Comparison of ENCODE assay signal across 10 cellular contexts in genomic region chr2:38098351-38099095, GRCh38. TPM values are rescaled to one million over a fixed set of nuclear protein-coding genes. Genes with fewer than 3 reads are reported as not detected.
DNase-seq lines count a peak whose midpoint lies in the region; ATAC-seq and TF ChIP-seq lines count a peak whose summit lies in the region.
"Had no signal": no experiment of that assay in that cellular context is flagged by ENCODE, and none has a peak within 500 bp of the region (broad histone marks: within the 10 kb centered on the region; RNA-seq: fewer than 3 reads in every experiment).

No MANE protein-coding gene starts in this region.

- no peak overlapping the region for H4K91ac ChIP-seq in H9 (ENCODE audit: insufficient read length, low read depth, low read length)

- intact Hi-C loops in right cardiac atrium (cut with DNase I), result no loop called here

- no peak overlapping the region for H4K8ac ChIP-seq in H9 (replicated peaks; ENCODE audit: insufficient read length, low read depth, low read length)

- H3K27me3 ChIP-seq in H9 (ENCODE audit: insufficient read depth, low read length) (peaks cover 5% of the 10 kb centered on the region; the same call in 1 of the 2 replicates), right cardiac atrium (ENCODE audit: control insufficient read depth, insufficient read depth) (no peaks in the 10 kb centered on the region), skeletal muscle tissue (ENCODE audit: control insufficient read depth in 3 of 3, insufficient read depth in 3 of 3, low read length in 3 of 3) (peaks cover 3 to 20% (median 8%) of the 10 kb centered on the region in 3 donors)

- no peak overlapping the region for H3K14ac ChIP-seq in H9 (ENCODE audit: insufficient read depth, low read length)

- no CpG with 5 or more reads among the region's 12 CpGs for WGBS in H9 (ENCODE audit: extremely low coverage, insufficient read length, low lambda C conversion rate)
- WGBS in right cardiac atrium, result 11% methylated on average over 12 of the region's 12 CpGs

- peaks cover 2 to 8% of the 10 kb centered on the region in 2 experiments; a peak in 4 of 5 replicates for H3K9me3 Mint-ChIP-seq in H9
- peaks cover 4% of the 10 kb centered on the region for H3K9me3 Mint-ChIP-seq in activated naive CD8-positive, alpha-beta T cell treated with anti-CD3 and anti-CD28 coated beads, Interleukin-2, amount 50 U/mL, for 24 hours

- ATAC-seq in activated naive CD8-positive, alpha-beta T cell treated with anti-CD3 and anti-CD28 coated beads, Interleukin-2, amount 50 U/mL, for 24 hours, result no peak
- ATAC-seq in right cardiac atrium (peak; percentile 22 to 25), GM18498 (IDR thresholded peaks at IDR 0.05; ENCODE audit: unreplicated experiment) (no peak)

- no peak overlapping the region for H2BK12ac ChIP-seq in H9 (ENCODE audit: insufficient read length, low read depth, low read length)

- no peak overlapping the region for H3K18ac ChIP-seq in H9 (ENCODE audit: insufficient read length, low read depth, low read length)

- H3K4me1 Mint-ChIP-seq in H9, result peaks cover 66 to 76% of the 10 kb centered on the region in 2 experiments
- peaks cover 26% of the 10 kb centered on the region for H3K4me1 Mint-ChIP-seq in activated naive CD8-positive, alpha-beta T cell treated with anti-CD3 and anti-CD28 coated beads, Interleukin-2, amount 50 U/mL, for 24 hours

- H3K27ac Mint-ChIP-seq in H9, result peak overlapping the region in 2 of 3 experiments; percentile 55 to 82; a peak in 3 of 7 replicates
- peak overlapping the region; percentile 16 for H3K27ac Mint-ChIP-seq in activated naive CD8-positive, alpha-beta T cell treated with anti-CD3 and anti-CD28 coated beads, Interleukin-2, amount 50 U/mL, for 24 hours

- H3K9me3 ChIP-seq in H9 (ENCODE audit: control insufficient read depth, low read depth, low read length) (no peaks in the 10 kb centered on the region), right cardiac atrium (ENCODE audit: control insufficient read depth, low read length) (no peaks in the 10 kb centered on the region), skeletal muscle tissue (ENCODE audit: control insufficient read depth in 3 of 3, low read length in 3 of 3) (no peaks in the 10 kb centered on the region)

- H2BK20ac ChIP-seq in H9 (ENCODE audit: low read depth, low read length, poor library complexity, severe bottlenecking), result no peak overlapping the region

- no peaks in the 10 kb centered on the region for H3K79me2 ChIP-seq in H9 (ENCODE audit: insufficient read depth, low read length)

- H3K4me2 ChIP-seq in H9 (ENCODE audit: insufficient read depth, insufficient read length, low read length), result peak overlapping the region; percentile 58

- no peak overlapping the region for H3K56ac ChIP-seq in H9 (ENCODE audit: insufficient read length, low read depth, low read length)

- no peak overlapping the region for H3K23ac ChIP-seq in H9 (ENCODE audit: insufficient read length, low read depth, low read length)

- no peak overlapping the region for H3K4ac ChIP-seq in H9 (ENCODE audit: low read depth, low read length)

- peaks cover 3% of the 10 kb centered on the region for H3K23me2 ChIP-seq in H9 (ENCODE audit: insufficient read length, low read depth, low read length, poor library complexity, severe bottlenecking)

- no peaks in the 10 kb centered on the region for H3K36me3 ChIP-seq in skeletal muscle tissue (ENCODE audit: control insufficient read depth in 3 of 3, insufficient read depth in 3 of 3, low read length in 3 of 3)

- peaks cover 11% of the 10 kb centered on the region; the same call in 1 of the 2 replicates for H3K4me1 ChIP-seq in H9 (ENCODE audit: insufficient read depth, low read length)
- peaks cover 10% of the 10 kb centered on the region for H3K4me1 ChIP-seq in right cardiac atrium (ENCODE audit: control insufficient read depth, insufficient read depth, low read length)
- peaks cover 8 to 19% (median 17%) of the 10 kb centered on the region in 3 donors for H3K4me1 ChIP-seq in skeletal muscle tissue (ENCODE audit: control insufficient read depth in 3 of 3, insufficient read depth in 3 of 3, low read length in 3 of 3)

- peak overlapping the region; percentile 21 to 75 for H3K4me3 Mint-ChIP-seq in H9
- peak overlapping the region; percentile 1 for H3K4me3 Mint-ChIP-seq in activated naive CD8-positive, alpha-beta T cell treated with anti-CD3 and anti-CD28 coated beads, Interleukin-2, amount 50 U/mL, for 24 hours

- no peak overlapping the region for H2AK5ac ChIP-seq in H9 (ENCODE audit: insufficient read length, low read length)

- DNase-seq in H9 (no peak), right cardiac atrium (peak in 1 of 3 donors; percentile 58), NCI-H1694 treated with DMSO at 0.1 percent for 48 hours (lab: John Stamatoyannopoulos, UW) (no peak)
- DNase-seq in activated naive CD8-positive, alpha-beta T cell treated with anti-CD3 and anti-CD28 coated beads, Interleukin-2, amount 50 U/mL, for 24 hours, result no peak
- DNase-seq in activated CD8-positive, alpha-beta memory T cell treated with anti-CD3 and anti-CD28 coated beads for 24 hours, result no peak
- no peak for DNase-seq in effector CD8-positive, alpha-beta T cell (lab: John Stamatoyannopoulos, UW)
- DNase-seq: activated naive CD4-positive, alpha-beta T cell; T-helper 9 cell had no signal

- H2AFZ ChIP-seq in H9 (ENCODE audit: low read length), result no peak overlapping the region

- no peak overlapping the region for H2BK15ac ChIP-seq in H9 (ENCODE audit: low read depth, low read length)

- no peaks in the 10 kb centered on the region for H4K20me1 ChIP-seq in H9 (ENCODE audit: control insufficient read depth, insufficient read depth, insufficient read length)

- no peak overlapping the region for H4K5ac ChIP-seq in H9 (ENCODE audit: insufficient read length, low read depth, low read length)

- no peak overlapping the region for H2BK120ac ChIP-seq in H9 (ENCODE audit: low read depth, low read length, poor library complexity, severe bottlenecking)

- H3K27ac ChIP-seq in H9 (ENCODE audit: insufficient read length, low read depth, low read length), result no peak overlapping the region
- H3K27ac ChIP-seq in right cardiac atrium (ENCODE audit: low read length), result no peak overlapping the region
- H3K27ac ChIP-seq in skeletal muscle tissue (ENCODE audit: low read depth, low read length), result peak overlapping the region; percentile 59

- no peak overlapping the region for H3T11ph ChIP-seq in H9 (ENCODE audit: low read length)

- TF ChIP-seq CTCF in H9 (conservative IDR thresholded peaks at IDR 0.05), result no peak

- peaks cover 0 to 7% (median 2%) of the 10 kb centered on the region in 3 experiments; a peak in 3 of 7 replicates for H3K36me3 Mint-ChIP-seq in H9 (ENCODE audit: insufficient read depth in 1 of 3, low read depth in 3 of 3)
- no peaks in the 10 kb centered on the region for H3K36me3 Mint-ChIP-seq in activated naive CD8-positive, alpha-beta T cell treated with anti-CD3 and anti-CD28 coated beads, Interleukin-2, amount 50 U/mL, for 24 hours (ENCODE audit: low read depth)

- H3K4me3 ChIP-seq in right cardiac atrium (ENCODE audit: low read length) (peak overlapping the region; percentile 12), skeletal muscle tissue (ENCODE audit: low read length in 3 of 3) (peak overlapping the region in 2 of 3 donors; percentile 8 to 25)

- H3K9ac ChIP-seq in H9 (ENCODE audit: extremely low read depth, insufficient read length, low read length) (no peak overlapping the region), skeletal muscle tissue (ENCODE audit: low read depth in 1 of 3, low read length in 3 of 3) (peak overlapping the region in 1 of 3 donors; percentile 5)

- H3K27me3 Mint-ChIP-seq in H9 (ENCODE audit: low read depth), result peaks cover 53% of the 10 kb centered on the region
- peaks cover 73% of the 10 kb centered on the region for H3K27me3 Mint-ChIP-seq in activated naive CD8-positive, alpha-beta T cell treated with anti-CD3 and anti-CD28 coated beads, Interleukin-2, amount 50 U/mL, for 24 hours

- H3K79me1 ChIP-seq in H9 (ENCODE audit: insufficient read depth, low read depth, low read length, poor library complexity, severe bottlenecking), result no peaks in the 10 kb centered on the region

- no peak overlapping the region for H2BK5ac ChIP-seq in H9 (ENCODE audit: insufficient read length, low read length)

RNA-seq across cellular contexts. Expression of gene CYP1B1, which starts 22.6 kb away (rescaled TPM):
- 2.7 and 2.9 TPM in 2 replicates for total RNA-seq in H9 (2021)
- total RNA-seq in right cardiac atrium, result 100 to 1,000 TPM in 1 of 4 donors, 10 to 100 TPM in 3; 43.7 to 142 (median 53.4) TPM
- 10.1 TPM for polyA plus RNA-seq in right cardiac atrium
- total RNA-seq in skeletal muscle tissue, result 4.7 TPM

Comparison
In these comparisons a context has a peak if more than half of its experiments do, and no peak if none do; other contexts are left out.
1. ATAC-seq: peak in right cardiac atrium (2 of 2); none in activated naive CD8-positive, alpha-beta T cell treated with anti-CD3 and anti-CD28 coated beads, Interleukin-2, amount 50 U/mL, for 24 hours (single experiment) and GM18498 (single experiment).